In the genomic region with DNA sequence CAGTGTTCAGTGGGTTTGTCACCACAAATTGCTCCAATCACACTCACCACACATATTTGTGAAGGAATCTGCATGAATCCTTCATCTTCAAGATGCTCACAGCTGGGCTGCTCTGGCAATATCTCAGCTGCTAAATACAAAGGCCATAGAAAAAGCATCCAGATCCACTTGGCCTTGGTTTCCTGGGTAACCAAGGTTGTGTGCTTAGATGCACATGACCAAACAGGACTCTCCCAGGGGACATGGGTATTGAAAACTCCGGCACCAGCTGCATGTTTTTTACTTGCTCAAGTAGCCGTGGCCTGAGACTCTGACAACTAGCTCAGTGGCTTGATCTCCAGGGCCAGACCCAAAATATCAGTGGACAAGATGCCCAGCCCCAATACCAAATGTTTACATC, we compare ENCODE assay signal across 18 cellular contexts.
"Had no signal": no experiment of that assay in that cellular context is flagged by ENCODE, and none has a peak within 500 bp of the region (broad histone marks: within the 10 kb centered on the region; RNA-seq: fewer than 3 reads in every experiment).

No MANE protein-coding gene starts in this region.

- H3K27me3 Mint-ChIP-seq: natural killer cell treated with Interleukin-12 subunit alpha and Interleukin-12 subunit beta and Interleukin-15 and Interleukin-18, amount 100 ng/mL, for 72 hours had no signal

- DNase-seq: activated CD4-positive, alpha-beta T cell treated with anti-CD3 and anti-CD28 coated beads, Interleukin-2, amount 50 U/mL, for 4 hours; activated CD4-positive, CD25-positive, alpha-beta regulatory T cell treated with anti-CD3 and anti-CD28 coated beads, Interleukin-2, amount 50 U/mL, for 72 hours; activated naive CD4-positive, alpha-beta T cell treated with anti-CD3 and anti-CD28 coated beads, Interleukin-2, amount 50 U/mL, for 16 hours; activated T-cell treated with anti-CD3 and anti-CD28 coated beads, Interleukin-2, amount 50 U/mL, for 1 hour; adrenal gland; caudate nucleus; colonic mucosa; effector CD8-positive, alpha-beta T cell; gastrocnemius medialis; left ventricle myocardium superior; mesenchymal stem cell; psoas muscle; sigmoid colon; stimulated activated CD4-positive, alpha-beta T cell treated with anti-CD3 and anti-CD28 coated beads, Interleukin-12 subunit alpha, Interleukin-12 subunit beta, amount 100 ng/mL, for 4 hours; stimulated activated CD4-positive, alpha-beta T cell treated with anti-CD3 and anti-CD28 coated beads, Interleukin-2, amount 100 ng/mL, for 48 hours; stimulated activated naive CD8-positive, alpha-beta T cell treated with anti-CD3 and anti-CD28 coated beads, Interleukin-15, Interleukin-2, amounts not matched to agents 100 U/mL and 50 U/mL, for 24 hours; upper lobe of right lung had no signal

- ATAC-seq: gastrocnemius medialis; left ventricle myocardium superior; natural killer cell treated with Interleukin-12 subunit alpha and Interleukin-12 subunit beta and Interleukin-15 and Interleukin-18, amount 100 ng/mL, for 72 hours; psoas muscle; stimulated activated naive CD8-positive, alpha-beta T cell treated with anti-CD3 and anti-CD28 coated beads, Interleukin-15, Interleukin-2, amounts not matched to agents 100 U/mL and 50 U/mL, for 24 hours; upper lobe of right lung had no signal

- H3K4me3 Mint-ChIP-seq: natural killer cell treated with Interleukin-12 subunit alpha and Interleukin-12 subunit beta and Interleukin-15 and Interleukin-18, amount 100 ng/mL, for 72 hours had no signal

- H3K36me3 Mint-ChIP-seq: natural killer cell treated with Interleukin-12 subunit alpha and Interleukin-12 subunit beta and Interleukin-15 and Interleukin-18, amount 100 ng/mL, for 72 hours had no signal

- H3K27ac Mint-ChIP-seq: natural killer cell treated with Interleukin-12 subunit alpha and Interleukin-12 subunit beta and Interleukin-15 and Interleukin-18, amount 100 ng/mL, for 72 hours had no signal
